Comparison of ENCODE assay signal across 1 cellular context in genomic region chr19:44050740-44051653, GRCh38.
TF ChIP-seq lines count a peak whose summit lies in the region.

No MANE protein-coding gene starts in this region.

TF ChIP-seq in neural cell, 6 proteins besides CTCF, POLR2A, EP300 and RAD21 (continued from another document):
- TF ChIP-seq REST (IDR thresholded peaks at IDR 0.05; ENCODE audit: borderline replicate concordance) (no peak), SMC3 (conservative IDR thresholded peaks at IDR 0.05; ENCODE audit: poor library complexity) (no peak)
